10 cellular contexts compared by ENCODE assay signal in the genomic region with DNA sequence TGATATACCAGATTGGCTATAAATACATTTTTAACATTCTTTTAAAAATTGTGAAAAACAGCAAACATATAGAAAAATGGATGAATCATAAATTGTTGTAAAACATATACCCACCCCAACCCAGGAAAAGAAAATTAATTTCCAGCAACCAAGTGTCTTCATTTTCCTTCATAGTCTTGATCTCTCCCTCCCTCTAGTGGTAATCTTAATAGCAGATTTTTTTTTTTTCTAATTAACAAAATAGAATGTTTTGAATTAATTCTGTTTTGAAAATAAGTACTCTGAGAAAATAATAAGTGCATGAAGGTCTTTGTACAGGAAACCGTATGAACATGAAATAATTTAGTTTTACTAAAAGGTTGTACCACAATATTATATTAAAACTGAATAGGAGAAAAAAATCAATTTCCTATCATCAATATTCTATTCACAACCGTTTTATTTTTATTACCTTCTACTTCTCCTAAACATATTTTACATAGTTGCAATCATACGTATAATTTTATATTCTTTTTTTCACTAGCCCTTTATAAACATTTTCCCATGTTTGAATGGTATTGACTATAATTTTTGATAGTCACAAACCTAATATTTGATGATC. TPM values are rescaled to one million over a fixed set of nuclear protein-coding genes. Genes with fewer than 3 reads are reported as not detected.
DNase-seq lines count a peak whose midpoint lies in the region; ATAC-seq and TF ChIP-seq lines count a peak whose summit lies in the region.
"Had no signal": no experiment of that assay in that cellular context is flagged by ENCODE, and none has a peak within 500 bp of the region (broad histone marks: within the 10 kb centered on the region; RNA-seq: fewer than 3 reads in every experiment).

No MANE protein-coding gene starts in this region.

- peak overlapping the region in 1 of 2 donors; percentile 7 for H3K4me3 Mint-ChIP-seq in effector memory CD8-positive, alpha-beta T cell
- H3K4me3 Mint-ChIP-seq in activated CD4-positive, alpha-beta T cell treated with anti-CD3 and anti-CD28 coated beads, Interleukin-2, amount 10 ng/mL, durations not matched to agents 7 days and 5 days: no peak overlapping the region
- H3K4me3 Mint-ChIP-seq: central memory CD8-positive, alpha-beta T cell had no signal

- H3K9me3 ChIP-seq in psoas muscle: no peaks in the 10 kb centered on the region

- no peaks in the 10 kb centered on the region for H3K9me3 Mint-ChIP-seq in effector memory CD8-positive, alpha-beta T cell
- H3K9me3 Mint-ChIP-seq in activated CD4-positive, alpha-beta T cell treated with anti-CD3 and anti-CD28 coated beads, Interleukin-2, amount 10 ng/mL, durations not matched to agents 7 days and 5 days: no peaks in the 10 kb centered on the region
- H3K9me3 Mint-ChIP-seq: central memory CD8-positive, alpha-beta T cell had no signal

- CTCF ChIA-PET in activated CD4-positive, alpha-beta T cell treated with anti-CD3 and anti-CD28 coated beads, Interleukin-2, amount 10 ng/mL, durations not matched to agents 7 days and 5 days (lab: Charles Lee): no interaction called here

- peak overlapping the region in 1 of 2 donors; percentile 72 for H3K27ac Mint-ChIP-seq in effector memory CD8-positive, alpha-beta T cell
- no peak overlapping the region for H3K27ac Mint-ChIP-seq in activated CD4-positive, alpha-beta T cell treated with anti-CD3 and anti-CD28 coated beads, Interleukin-2, amount 10 ng/mL, durations not matched to agents 7 days and 5 days

- H3K27me3 ChIP-seq in psoas muscle (ENCODE audit: insufficient read depth in 3 of 3, low read length in 2 of 3): no peaks in the 10 kb centered on the region

- no peak overlapping the region for H3K27ac ChIP-seq in psoas muscle

- H3K4me1 ChIP-seq in psoas muscle: peaks cover 26% of the 10 kb centered on the region

- peaks cover 35 to 60% of the 10 kb centered on the region in 2 donors for H3K4me1 Mint-ChIP-seq in effector memory CD8-positive, alpha-beta T cell (ENCODE audit: low read depth in 2 of 2)
- peaks cover 52% of the 10 kb centered on the region for H3K4me1 Mint-ChIP-seq in activated CD4-positive, alpha-beta T cell treated with anti-CD3 and anti-CD28 coated beads, Interleukin-2, amount 10 ng/mL, durations not matched to agents 7 days and 5 days

- no peak overlapping the region for H3K4me3 ChIP-seq in psoas muscle

- peaks cover 15% of the 10 kb centered on the region for H3K36me3 Mint-ChIP-seq in effector memory CD8-positive, alpha-beta T cell (ENCODE audit: insufficient read depth)
- H3K36me3 Mint-ChIP-seq in activated CD4-positive, alpha-beta T cell treated with anti-CD3 and anti-CD28 coated beads, Interleukin-2, amount 10 ng/mL, durations not matched to agents 7 days and 5 days (ENCODE audit: low read depth): peaks cover 19% of the 10 kb centered on the region

- H3K27me3 Mint-ChIP-seq in effector memory CD8-positive, alpha-beta T cell: no peaks in the 10 kb centered on the region
- H3K27me3 Mint-ChIP-seq in activated CD4-positive, alpha-beta T cell treated with anti-CD3 and anti-CD28 coated beads, Interleukin-2, amount 10 ng/mL, durations not matched to agents 7 days and 5 days: no peaks in the 10 kb centered on the region
- H3K27me3 Mint-ChIP-seq: central memory CD8-positive, alpha-beta T cell had no signal

- POLR2A ChIA-PET in activated CD4-positive, alpha-beta T cell treated with anti-CD3 and anti-CD28 coated beads, Interleukin-2, amount 10 ng/mL, durations not matched to agents 7 days and 5 days (lab: Charles Lee): no interaction called here

- H3K36me3 ChIP-seq in psoas muscle (ENCODE audit: insufficient read depth in 1 of 2, low read depth in 1 of 2): no peaks in the 10 kb centered on the region

- 70 to 78% (median 72%) methylated on average over 3 of the region's 3 CpGs for WGBS in psoas muscle, 3 donors

- TF ChIP-seq CTCF in psoas muscle (IDR thresholded peaks at IDR 0.05) (peak; percentile 60), GM20000 (IDR thresholded peaks at IDR 0.05; ENCODE audit: extremely low read depth, missing control alignments) (no peak)

- intact Hi-C loops in psoas muscle (cut with DNase I): no loop called here

- ATAC-seq in effector memory CD8-positive, alpha-beta T cell (replicated peaks): peak; percentile 43
- peak in 1 of 4 donors; percentile 74 for ATAC-seq in psoas muscle

- DNase-seq in DMS 273 (lab: John Stamatoyannopoulos, UW; ENCODE audit: unreplicated experiment) (peak; percentile 11), DMS 273 treated with DMSO at 0.1 percent for 48 hours (lab: John Stamatoyannopoulos, UW) (no peak), NCI-H1694 treated with DMSO at 0.1 percent for 48 hours (lab: John Stamatoyannopoulos, UW) (peak; percentile 27), psoas muscle (no peak), GM20000 (ENCODE audit: low spot score) (no peak), UCSD-AML1 (lab: John Stamatoyannopoulos, UW; ENCODE audit: unreplicated experiment) (no peak)
- no peak for DNase-seq in effector memory CD8-positive, alpha-beta T cell
- DNase-seq in activated CD4-positive, alpha-beta T cell treated with anti-CD3 and anti-CD28 coated beads, Interleukin-2, amount 10 ng/mL, durations not matched to agents 7 days and 5 days: no peak
- DNase-seq: 8988T had no signal

RNA-seq across cellular contexts. Expression of a gene that starts 7.0 kb away (rescaled TPM):
- 10 to 100 TPM in 3 of 4 donors, 1 to 10 TPM in 1; 8.7 to 13.2 (median 12.7) TPM for total RNA-seq in psoas muscle
- 1 to 10 TPM; 2.6 to 4.1 (median 3.5) TPM for polyA plus RNA-seq in psoas muscle
- 10 to 100 TPM; 66.9 to 72.0 TPM for total RNA-seq in activated CD4-positive, alpha-beta T cell treated with anti-CD3 and anti-CD28 coated beads, Interleukin-2, amount 10 ng/mL, durations not matched to agents 7 days and 5 days

Comparison
In these comparisons a context has a peak if more than half of its experiments do, and no peak if none do; other contexts are left out.
1. DNase-seq: peak in DMS 273 (single experiment) and NCI-H1694 treated with DMSO at 0.1 percent for 48 hours (single experiment); none in DMS 273 treated with DMSO at 0.1 percent for 48 hours (single experiment), effector memory CD8-positive, alpha-beta T cell (0 of 3), psoas muscle (0 of 2), GM20000 (single experiment), activated CD4-positive, alpha-beta T cell treated with anti-CD3 and anti-CD28 coated beads, Interleukin-2, amount 10 ng/mL, durations not matched to agents 7 days and 5 days (single experiment) and UCSD-AML1 (single experiment).
2. RNA of a gene that starts 7.0 kb away (total RNA-seq): 66.9 to 72.0 TPM in activated CD4-positive, alpha-beta T cell treated with anti-CD3 and anti-CD28 coated beads, Interleukin-2, amount 10 ng/mL, durations not matched to agents 7 days and 5 days; 8.7 to 13.2 TPM in psoas muscle; every median in the first group is over 4 times any median in the second.